In the genomic region with DNA sequence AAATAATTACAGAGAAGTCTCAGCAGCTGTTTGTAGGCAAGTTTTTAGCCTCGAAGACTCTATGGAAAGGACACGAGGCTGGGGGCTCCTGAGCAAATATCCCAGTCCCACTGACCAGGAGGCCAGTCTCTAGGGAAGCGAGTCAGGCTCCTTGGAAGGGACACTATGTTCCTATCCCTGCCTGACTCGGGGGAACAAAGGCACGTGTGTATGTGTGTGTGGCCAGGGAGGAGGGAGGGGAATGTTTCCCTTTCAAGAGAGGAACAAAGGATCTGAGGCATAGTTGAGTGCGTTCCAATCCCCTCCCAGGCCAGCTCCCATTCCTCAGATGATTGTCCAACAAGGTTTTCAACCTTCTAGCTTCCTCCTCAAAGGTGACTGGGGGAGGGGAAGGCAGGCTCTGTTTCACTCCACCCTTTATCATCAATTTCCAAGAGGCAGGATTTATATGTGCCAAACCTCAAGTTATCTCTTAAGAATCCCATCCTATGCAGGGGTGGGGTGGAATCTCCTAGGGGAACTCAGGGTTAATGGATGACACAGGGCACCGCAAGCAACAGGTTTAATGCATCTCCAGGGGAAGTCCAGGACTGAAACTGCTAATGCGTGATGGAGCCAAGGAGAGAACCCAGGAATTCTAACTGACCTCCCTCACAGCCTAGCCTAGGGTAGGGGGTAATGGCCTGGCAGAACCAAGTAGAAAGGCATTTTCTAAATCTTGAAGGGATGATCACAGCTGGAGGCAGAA, we compare ENCODE assay signal across 7 cellular contexts. TPM values are rescaled to one million over a fixed set of nuclear protein-coding genes. Genes with fewer than 3 reads are reported as not detected.
A peak's percentile ranks its signal among the peaks of the same experiment; 100 is the strongest.
DNase-seq lines count a peak whose midpoint lies in the region; ATAC-seq, FAIRE-seq and TF ChIP-seq lines count a peak whose summit lies in the region.

No MANE protein-coding gene starts in this region.

- no peaks in the 10 kb centered on the region for H3K27me3 ChIP-seq in esophagus (ENCODE audit: control insufficient read depth in 1 of 2, insufficient read depth in 2 of 2, low read length in 2 of 2)
- H3K27me3 ChIP-seq in upper lobe of right lung: no peaks in the 10 kb centered on the region

- H3K9me3 ChIP-seq in SK-N-MC (ENCODE audit: low read depth, low read length) (no peaks in the 10 kb centered on the region), esophagus (ENCODE audit: control insufficient read depth in 2 of 2, insufficient read depth in 1 of 2, low read depth in 1 of 2, low read length in 1 of 2) (no peaks in the 10 kb centered on the region), mucosa of descending colon (no peaks in the 10 kb centered on the region), upper lobe of right lung (no peaks in the 10 kb centered on the region)

- H3K36me3 ChIP-seq in SK-N-MC (ENCODE audit: insufficient read depth, low read length): peaks cover 8% of the 10 kb centered on the region
- H3K36me3 ChIP-seq in esophagus (ENCODE audit: control insufficient read depth in 2 of 2, insufficient read depth in 2 of 2, low read length in 1 of 2): peaks cover 0 to 5% of the 10 kb centered on the region in 2 donors
- no peaks in the 10 kb centered on the region for H3K36me3 ChIP-seq in mucosa of descending colon (ENCODE audit: low read depth)
- H3K36me3 ChIP-seq in upper lobe of right lung: peaks cover 62% of the 10 kb centered on the region

- ATAC-seq in mucosa of descending colon (peak; percentile 76), upper lobe of right lung (peak; percentile 90)

- intact Hi-C loops in mucosa of descending colon (cut with DNase I, micrococcal nuclease) (no loop called here), upper lobe of right lung (cut with DNase I) (no loop called here)

- H3K4me3 ChIP-seq in SK-N-MC (peak overlapping the region; percentile 18; the same call in 1 of the 2 replicates), esophagus (ENCODE audit: low read depth in 1 of 2, low read length in 2 of 2) (peak overlapping the region in 1 of 2 donors; percentile 8), mucosa of descending colon (no peak overlapping the region), upper lobe of right lung (peak overlapping the region; percentile 34)

- WGBS in esophagus, 2 donors: 15 to 17% methylated on average over 8 of the region's 8 CpGs

- DNase-seq in H54 (ENCODE audit: insufficient read length, low spot score) (no peak), SK-N-MC (ENCODE audit: low read depth, low spot score) (no peak), mucosa of descending colon (peak; percentile 56 to 69 (median 64)), upper lobe of right lung (peak; percentile 80), NCI-H187 (lab: John Stamatoyannopoulos, UW) (no peak)
- DNase-seq in stimulated activated naive CD4-positive, alpha-beta T cell (lab: John Stamatoyannopoulos, UW): no peak

- no peak; the same call in 1 of the 2 replicates for TF ChIP-seq POLR2A in H54 (IDR thresholded peaks at IDR 0.05; ENCODE audit: low read depth, low read length)

- H3K9ac ChIP-seq in SK-N-MC (ENCODE audit: insufficient read length): no peak overlapping the region

- H3K27ac ChIP-seq in SK-N-MC (0 out of 2 replicates have a peak overlapping the region, but pooled peaks have one; percentile 29), esophagus (ENCODE audit: low read depth in 2 of 2, low read length in 1 of 2) (peak overlapping the region; percentile 87 to 90), upper lobe of right lung (peak overlapping the region; percentile 95)

- H3K4me1 ChIP-seq in esophagus (ENCODE audit: control insufficient read depth in 2 of 2, insufficient read depth in 2 of 2, low read length in 1 of 2) (peaks cover 8 to 26% of the 10 kb centered on the region in 2 donors), mucosa of descending colon (ENCODE audit: low read depth) (peaks cover 72% of the 10 kb centered on the region), upper lobe of right lung (peaks cover 94% of the 10 kb centered on the region)

- no peak for TF ChIP-seq CTCF in mucosa of descending colon (IDR thresholded peaks at IDR 0.05)
- no peak for TF ChIP-seq CTCF in upper lobe of right lung (IDR thresholded peaks at IDR 0.05)

- FAIRE-seq in H54 (lab: Jason Lieb, UNC): peak; percentile 45

RNA-seq across cellular contexts. Expression of a gene that starts 9.9 kb away (rescaled TPM):
- polyA plus RNA-seq in esophagus: 10 to 100 TPM; 60.0 to 80.9 TPM
- total RNA-seq in mucosa of descending colon: 10 to 100 TPM; 76.2 to 90.3 (median 78.1) TPM
- 174 TPM for total RNA-seq in upper lobe of right lung

RNA-seq across cellular contexts. Expression of a gene that starts 26.4 kb away (rescaled TPM):
- polyA plus RNA-seq in esophagus: 10 to 100 TPM in 1 of 2 donors, 1 to 10 TPM in 1; 9.1 to 13.6 TPM
- 10 to 100 TPM in 1 of 3 donors, 1 to 10 TPM in 2; 3.0 to 26.6 (median 8.8) TPM for total RNA-seq in mucosa of descending colon
- total RNA-seq in upper lobe of right lung: 1.6 TPM

Comparison
In these comparisons a context has a peak if more than half of its experiments do, and no peak if none do; other contexts are left out.
1. DNase-seq: peak in mucosa of descending colon (3 of 3) and upper lobe of right lung (single experiment); none in H54 (single experiment), SK-N-MC (single experiment), NCI-H187 (0 of 2) and stimulated activated naive CD4-positive, alpha-beta T cell (0 of 6).
2. H3K27ac ChIP-seq: peak in every context shown above with its lines; median percentile 95 in upper lobe of right lung; 88 in esophagus; 29 in SK-N-MC.